8 cellular contexts compared by ENCODE assay signal in genomic region chr18:36179562-36180334, GRCh38. TPM values are rescaled to one million over a fixed set of nuclear protein-coding genes. Genes with fewer than 3 reads are reported as not detected.
DNase-seq lines count a peak whose midpoint lies in the region; ATAC-seq and TF ChIP-seq lines count a peak whose summit lies in the region.

No MANE protein-coding gene starts in this region.

- DNase-seq in SKM-1 treated with dmso at 0.1 percent for 144 hours (lab: John Stamatoyannopoulos, UW; ENCODE audit: unreplicated experiment) (peak; percentile 23), SKM-1 (lab: John Stamatoyannopoulos, UW; ENCODE audit: unreplicated experiment) (no peak), astrocyte of the hippocampus (ENCODE audit: low read depth, low spot score) (peak; percentile 81), left lung (peak in 1 of 2 donors; percentile 80), tibial nerve (ENCODE audit: low spot score in 2 of 2) (peak; percentile 75 to 83), A172 (ENCODE audit: low spot score) (no peak), hippocampal formation (lab: John Stamatoyannopoulos, UW) (no peak)

- H3K36me3 ChIP-seq in left lung (peaks cover 0 to 24% of the 10 kb centered on the region in 2 donors), tibial nerve (peaks cover 2 to 35% (median 4%) of the 10 kb centered on the region in 3 donors)

- TF ChIP-seq POLR2A in tibial nerve (IDR thresholded peaks at IDR 0.05), result no peak

- intact Hi-C loops in left lung (cut with DNase I), result no loop called here

- ATAC-seq in left lung, result peak; percentile 79
- no peak for ATAC-seq in GM21576 (IDR thresholded peaks at IDR 0.05; ENCODE audit: unreplicated experiment)

- H3K9me3 ChIP-seq in left lung (no peaks in the 10 kb centered on the region), tibial nerve (no peaks in the 10 kb centered on the region)

- TF ChIP-seq CTCF in left lung (IDR thresholded peaks at IDR 0.05) (no peak), tibial nerve (IDR thresholded peaks at IDR 0.05) (no peak)

- H3K4me1 ChIP-seq in left lung (peaks cover 8 to 11% of the 10 kb centered on the region in 2 donors), tibial nerve (peaks cover 0 to 15% (median 4%) of the 10 kb centered on the region in 4 donors)

- WGBS in tibial nerve, 2 donors, result 20 to 22% methylated on average over 7 of the region's 7 CpGs

- TF ChIP-seq EP300 in tibial nerve (IDR thresholded peaks at IDR 0.05), result peak in 1 of 2 donors; percentile 61

- H3K4me3 ChIP-seq in left lung (no peak overlapping the region), tibial nerve (no peak overlapping the region)

- H3K27me3 ChIP-seq in left lung (no peaks in the 10 kb centered on the region), tibial nerve (no peaks in the 10 kb centered on the region)

- H3K27ac ChIP-seq in left lung, result peak overlapping the region; percentile 28 to 31
- peak overlapping the region in 2 of 4 donors; percentile 35 to 74 for H3K27ac ChIP-seq in tibial nerve

RNA-seq across cellular contexts. Expression of gene MOCOS, which starts 7.5 kb away (rescaled TPM):
- 1 to 10 TPM; 5.1 to 5.5 TPM for total RNA-seq in left lung
- total RNA-seq in tibial nerve, result 10 to 100 TPM in 1 of 4 donors, 1 to 10 TPM in 3; 6.9 to 10.2 (median 8.9) TPM
- total RNA-seq in A172 (2014; rRNA removed; shearing (Covaris generic)), result 3.3 and 3.9 TPM in 2 replicates

RNA-seq across cellular contexts. Expression of gene ELP2, which starts 50.0 kb away (rescaled TPM):
- total RNA-seq in left lung (10 to 100 TPM; 55.6 to 61.4 TPM), tibial nerve (10 to 100 TPM; 46.1 to 82.4 (median 67.4) TPM)
- 55.2 and 55.5 TPM in 2 replicates for total RNA-seq in A172 (2014; rRNA removed; shearing (Covaris generic))

RNA-seq across cellular contexts. Expression of gene SLC39A6, which starts 50.6 kb away (rescaled TPM):
- 10 to 100 TPM; 33.8 to 33.9 TPM for total RNA-seq in left lung
- 10 to 100 TPM; 43.3 to 53.3 (median 44.0) TPM for total RNA-seq in tibial nerve
- total RNA-seq in A172 (2014; rRNA removed; shearing (Covaris generic)), result 139 and 176 TPM in 2 replicates

Comparison
In these comparisons a context has a peak if more than half of its experiments do, and no peak if none do; other contexts are left out.
1. DNase-seq: peak in SKM-1 treated with dmso at 0.1 percent for 144 hours (single experiment), astrocyte of the hippocampus (single experiment) and tibial nerve (2 of 2); none in SKM-1 (single experiment), A172 (single experiment) and hippocampal formation (0 of 2).